In genomic region chr3:165170236-165170635, GRCh38 we compare ENCODE assay signal across 4 cellular contexts.
TF ChIP-seq lines count a peak whose summit lies in the region.

No MANE protein-coding gene starts in this region.

TF ChIP-seq in HepG2, 621 proteins besides CTCF, POLR2A, EP300 and RAD21:
- TF ChIP-seq GMEB2 (CRISPR knock-in tag; IDR thresholded peaks at IDR 0.05; ENCODE audit: low read depth), result no peak
- no peak for TF ChIP-seq ZNF260 (CRISPR knock-in tag; IDR thresholded peaks at IDR 0.05; ENCODE audit: borderline replicate concordance, low read depth)
- no peak for TF ChIP-seq ZNF737 (CRISPR knock-in tag; IDR thresholded peaks at IDR 0.05; ENCODE audit: borderline replicate concordance)
- no peak for TF ChIP-seq SUZ12 (IDR thresholded peaks at IDR 0.05; ENCODE audit: low read depth, low read length)
- no peak for TF ChIP-seq TMF1 (CRISPR knock-in tag; IDR thresholded peaks at IDR 0.05; ENCODE audit: low read depth)
- TF ChIP-seq EZH2 (conservative IDR thresholded peaks at IDR 0.05; ENCODE audit: low read depth, low read length), result no peak
- TF ChIP-seq PHF20 (CRISPR knock-in tag; IDR thresholded peaks at IDR 0.05), result no peak
- peak; percentile 56 to 76; a peak in 3 of 4 replicates for TF ChIP-seq MAFK (conservative IDR thresholded peaks at IDR 0.05 in 1 of 2, IDR thresholded peaks at IDR 0.05 in 1 of 2; ENCODE audit: low read length in 2 of 2)
- no peak for TF ChIP-seq DNMT1 (CRISPR knock-in tag; IDR thresholded peaks at IDR 0.05)
- TF ChIP-seq JUNB (CRISPR knock-in tag; IDR thresholded peaks at IDR 0.05; ENCODE audit: borderline replicate concordance), result no peak
- peak; percentile 51; the same call in 1 of the 2 replicates for TF ChIP-seq MAFF (IDR thresholded peaks at IDR 0.05; ENCODE audit: low read depth, low read length)
- no peak for TF ChIP-seq HNF1B (CRISPR knock-in tag; IDR thresholded peaks at IDR 0.05)
- TF ChIP-seq RXRB (CRISPR knock-in tag; IDR thresholded peaks at IDR 0.05; ENCODE audit: borderline replicate concordance), result no peak
- no peak for TF ChIP-seq ZNF83 (CRISPR knock-in tag; IDR thresholded peaks at IDR 0.05; ENCODE audit: borderline replicate concordance)

TF ChIP-seq in A549, 52 proteins besides CTCF, POLR2A, EP300 and RAD21:
- peak; percentile 41 for TF ChIP-seq MAFK (IDR thresholded peaks at IDR 0.05; ENCODE audit: partially characterized antibody)
- TF ChIP-seq KDM5A (IDR thresholded peaks at IDR 0.05), result no peak
- TF ChIP-seq NPAS2 (CRISPR knock-in tag; IDR thresholded peaks at IDR 0.05; ENCODE audit: borderline replicate concordance), result no peak
- TF ChIP-seq GATA3 (IDR thresholded peaks at IDR 0.05; ENCODE audit: borderline replicate concordance), result no peak
- no peak for TF ChIP-seq ZC3H11A (IDR thresholded peaks at IDR 0.05)
- no peak for TF ChIP-seq NR3C1 (IDR thresholded peaks at IDR 0.05)
- TF ChIP-seq TP53 (CRISPR knock-in tag; IDR thresholded peaks at IDR 0.05), result no peak
- no peak for TF ChIP-seq USF2 (IDR thresholded peaks at IDR 0.05)

TF ChIP-seq in IMR-90, 13 proteins besides CTCF, POLR2A, EP300 and RAD21:
- TF ChIP-seq RCOR1 (IDR thresholded peaks at IDR 0.05; ENCODE audit: insufficient replicate concordance, low read length), result no peak
- 0 out of 2 replicates have a peak, but pooled peaks have one; percentile 18 for TF ChIP-seq MAFK (IDR thresholded peaks at IDR 0.05; ENCODE audit: low read depth, low read length)
TF ChIP-seq in IMR-90: peak in this region for 1.

TF ChIP-seq in K562, 482 proteins besides CTCF, POLR2A, EP300 and RAD21:
- TF ChIP-seq BDP1 (IDR thresholded peaks at IDR 0.05; ENCODE audit: insufficient read depth, insufficient read length) (no peak), MEIS2 (IDR thresholded peaks at IDR 0.05; ENCODE audit: partially characterized antibody) (no peak), ZNF146 (CRISPR knock-in tag; IDR thresholded peaks at IDR 0.05; ENCODE audit: unreplicated experiment) (no peak), KDM1A (IDR thresholded peaks at IDR 0.05) (no peak), ZNF592 (IDR thresholded peaks at IDR 0.05) (no peak), ZNF316 (IDR thresholded peaks at IDR 0.05) (peak; percentile 28; the same call in 1 of the 2 replicates), BCLAF1 (IDR thresholded peaks at IDR 0.05; ENCODE audit: borderline replicate concordance in 1 of 2, control insufficient read depth in 1 of 2, low read depth in 2 of 2, low read length in 1 of 2) (no peak), MAFF (IDR thresholded peaks at IDR 0.05; ENCODE audit: low read length) (0 out of 2 replicates have a peak, but pooled peaks have one; percentile 25), GTF3C2 (IDR thresholded peaks at IDR 0.05; ENCODE audit: borderline replicate concordance, extremely low read depth, insufficient read length) (no peak), ZNF217 (CRISPR knock-in tag; IDR thresholded peaks at IDR 0.05) (no peak)
